ENCODE assay signal across 1 cellular context in genomic region chr19:17073869-17074627, GRCh38.
TF ChIP-seq lines count a peak whose summit lies in the region.

No MANE protein-coding gene starts in this region.

TF ChIP-seq in HEK293, 187 proteins besides CTCF, POLR2A, EP300 and RAD21 (continued from another document):
- TF ChIP-seq PATZ1 (tag by site-specific recombination; IDR thresholded peaks at IDR 0.05) = 0 out of 2 replicates have a peak, but pooled peaks have one; percentile 15
- no peak for TF ChIP-seq ZNF175 (tag by site-specific recombination; IDR thresholded peaks at IDR 0.05)
